Comparison of ENCODE assay signal across 8 cellular contexts in the genomic region with DNA sequence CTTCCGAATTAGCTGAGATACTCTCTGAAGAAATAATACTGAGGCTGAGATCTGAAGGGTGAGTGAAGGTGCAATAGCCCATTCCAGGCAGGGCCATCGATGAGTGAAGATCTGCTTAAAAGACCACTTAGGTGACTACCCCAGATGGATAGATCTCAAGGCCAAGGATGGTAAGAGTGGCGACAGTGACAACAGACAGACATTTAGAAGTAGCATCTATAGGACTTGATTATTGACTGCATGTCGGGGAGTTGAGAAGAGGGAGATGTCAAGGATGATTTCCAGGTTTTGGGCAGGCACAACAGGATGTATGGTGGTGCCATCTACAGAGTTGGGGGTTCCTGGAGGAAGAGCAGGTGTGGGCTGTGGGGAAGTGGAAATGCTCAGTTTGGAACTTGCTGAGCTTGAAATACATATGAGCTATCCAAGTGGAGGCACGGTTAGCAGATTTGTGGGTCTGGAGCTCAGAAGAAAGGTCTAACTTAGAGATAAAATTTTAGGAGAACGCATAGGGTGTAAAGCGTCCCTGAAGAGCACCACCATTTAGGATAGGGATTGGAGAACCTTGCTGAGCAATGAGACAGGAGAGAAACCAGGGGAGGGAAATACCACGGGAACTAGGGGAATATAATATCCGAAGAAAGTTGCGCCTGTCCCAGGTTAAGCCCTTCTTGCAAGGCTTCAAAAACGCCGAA. TPM values are rescaled to one million over a fixed set of nuclear protein-coding genes. Genes with fewer than 3 reads are reported as not detected.
DNase-seq lines count a peak whose midpoint lies in the region; ATAC-seq and TF ChIP-seq lines count a peak whose summit lies in the region.

No MANE protein-coding gene starts in this region.

- peak overlapping the region; percentile 82 to 100 (median 100) for H3K27ac Mint-ChIP-seq in CD8-positive, alpha-beta memory T cell
- peak overlapping the region; percentile 93 for H3K27ac Mint-ChIP-seq in central memory CD8-positive, alpha-beta T cell (ENCODE audit: low read depth)

- no peak for TF ChIP-seq CTCF in OCI-LY7 (conservative IDR thresholded peaks at IDR 0.05; ENCODE audit: low read length)
- no peak for TF ChIP-seq CTCF in left lung (IDR thresholded peaks at IDR 0.05)
- no peak for TF ChIP-seq CTCF in thoracic aorta (IDR thresholded peaks at IDR 0.05)

- H3K27me3 ChIP-seq in CD8-positive, alpha-beta memory T cell (ENCODE audit: insufficient read depth, low read length, poor library complexity, severe bottlenecking): no peaks in the 10 kb centered on the region
- H3K27me3 ChIP-seq in left lung (no peaks in the 10 kb centered on the region), thoracic aorta (replicated peaks; ENCODE audit: insufficient read depth) (no peaks in the 10 kb centered on the region)

- peak overlapping the region; percentile 100 for H3K27ac ChIP-seq in CD8-positive, alpha-beta memory T cell (ENCODE audit: low read depth, low read length)
- H3K27ac ChIP-seq in OCI-LY7 (ENCODE audit: low read depth, low read length, poor library complexity, severe bottlenecking) (peak overlapping the region; percentile 54), left lung (peak overlapping the region; percentile 90 to 97), thoracic aorta (peak overlapping the region; percentile 90 to 91)

- POLR2A ChIA-PET in CD8-positive, alpha-beta memory T cell (lab: Charles Lee): interaction anchor here (0.9 to 2.8 kb wide), 2 partner anchors 27 to 30 kb away, joined by 4 to 39 read pairs; partner anchors contain the start of genes ANKRD37 and LRP2BP
- POLR2A ChIA-PET in OCI-LY7 (lab: Charles Lee): interaction anchor here (0.6 to 4.2 kb wide), 18 partner anchors 9 to 766 kb away, joined by 3 to 33 read pairs (median 4); partner anchors contain the start of genes ANKRD37, LRP2BP and SNX25

- H3K36me3 ChIP-seq in CD8-positive, alpha-beta memory T cell (ENCODE audit: insufficient read depth, low read length): no peaks in the 10 kb centered on the region
- peaks cover 23% of the 10 kb centered on the region for H3K36me3 ChIP-seq in OCI-LY7 (ENCODE audit: insufficient read depth, low read length)
- no peaks in the 10 kb centered on the region for H3K36me3 ChIP-seq in left lung
- no peaks in the 10 kb centered on the region for H3K36me3 ChIP-seq in thoracic aorta

- peaks cover 0 to 11% of the 10 kb centered on the region in 2 donors for H3K27me3 Mint-ChIP-seq in CD8-positive, alpha-beta memory T cell
- H3K27me3 Mint-ChIP-seq in central memory CD8-positive, alpha-beta T cell: peaks cover 6% of the 10 kb centered on the region

- no peaks in the 10 kb centered on the region for H3K9me3 Mint-ChIP-seq in CD8-positive, alpha-beta memory T cell
- H3K9me3 Mint-ChIP-seq in central memory CD8-positive, alpha-beta T cell: no peaks in the 10 kb centered on the region

- peak overlapping the region; percentile 96 for H2AFZ ChIP-seq in OCI-LY7 (ENCODE audit: low read length)

- peak; percentile 1 for ATAC-seq in GM21528 (IDR thresholded peaks at IDR 0.05; ENCODE audit: low FRiP score, unreplicated experiment)
- no peak for ATAC-seq in central memory CD8-positive, alpha-beta T cell (replicated peaks; ENCODE audit: extremely low read depth, poor library complexity, severe bottlenecking)
- peak; percentile 40 for ATAC-seq in left lung
- ATAC-seq in thoracic aorta (ENCODE audit: insufficient number of reproducible peaks, low FRiP score, low read depth): peak; percentile 18

- CTCF ChIA-PET in CD8-positive, alpha-beta memory T cell (lab: Charles Lee): interaction anchor here (2.8 to 5.2 kb wide), 2 partner anchors 28 to 173 kb away, joined by 9 to 19 read pairs; partner anchors contain the start of genes ANKRD37 and LRP2BP
- CTCF ChIA-PET in OCI-LY7 (lab: Charles Lee; ENCODE audit: unreplicated experiment): no interaction called here

- peaks cover 21% of the 10 kb centered on the region for H3K4me1 ChIP-seq in CD8-positive, alpha-beta memory T cell (ENCODE audit: insufficient read depth, low read length)
- H3K4me1 ChIP-seq in OCI-LY7 (ENCODE audit: insufficient read depth, low read length, poor library complexity, severe bottlenecking) (peaks cover 18% of the 10 kb centered on the region), left lung (peaks cover 3 to 23% of the 10 kb centered on the region in 2 donors), thoracic aorta (ENCODE audit: control insufficient read depth in 1 of 2, low read depth in 2 of 2) (peaks cover 22 to 46% of the 10 kb centered on the region in 2 donors)

- H3K4me3 Mint-ChIP-seq in CD8-positive, alpha-beta memory T cell: peak overlapping the region; percentile 81 to 99 (median 91)
- peak overlapping the region; percentile 82 for H3K4me3 Mint-ChIP-seq in central memory CD8-positive, alpha-beta T cell

- peaks cover 15% of the 10 kb centered on the region for H3K79me2 ChIP-seq in OCI-LY7 (ENCODE audit: insufficient read depth, low read depth, low read length)

- peak overlapping the region; percentile 99 for H3K4me2 ChIP-seq in OCI-LY7 (ENCODE audit: low read length)

- TSS peak; percentile 73 for BruUV-seq in OCI-LY7 (replicated peaks; lab: Mats Ljungman, UMichigan)

- H3K9me2 ChIP-seq in OCI-LY7 (ENCODE audit: insufficient read depth, low read length): no peaks in the 10 kb centered on the region

- peaks cover 32 to 43% (median 43%) of the 10 kb centered on the region in 3 donors for H3K4me1 Mint-ChIP-seq in CD8-positive, alpha-beta memory T cell
- H3K4me1 Mint-ChIP-seq in central memory CD8-positive, alpha-beta T cell: peaks cover 35% of the 10 kb centered on the region

- intact Hi-C loops in OCI-LY7 (cut with micrococcal nuclease; ENCODE audit: unreplicated experiment) (loop anchor here (5.0 kb wide), 1 partner anchor 172 kb away; no protein-coding TSS in a partner anchor), left lung (cut with DNase I) (no loop called here)

- H3K36me3 Mint-ChIP-seq in CD8-positive, alpha-beta memory T cell: peaks cover 6 to 26% (median 9%) of the 10 kb centered on the region in 3 donors
- H3K36me3 Mint-ChIP-seq in central memory CD8-positive, alpha-beta T cell (ENCODE audit: insufficient read depth): peaks cover 16% of the 10 kb centered on the region

- peak overlapping the region; percentile 94 for H3K4me3 ChIP-seq in CD8-positive, alpha-beta memory T cell (ENCODE audit: low read length)
- H3K4me3 ChIP-seq in OCI-LY7 (ENCODE audit: low read depth, low read length, poor library complexity, severe bottlenecking) (peak overlapping the region; percentile 88), left lung (peak overlapping the region; percentile 59 to 76), thoracic aorta (peak overlapping the region; percentile 79)

- DNase-seq in CD8-positive, alpha-beta memory T cell: peak in 2 of 5 donors; percentile 20 to 26
- DNase-seq in OCI-LY7 (ENCODE audit: low spot score) (peak; percentile 26), left lung (no peak), thoracic aorta (ENCODE audit: low spot score) (no peak), germinal center (ENCODE audit: low spot score) (no peak), H4 (ENCODE audit: low spot score) (no peak)
- DNase-seq in central memory CD8-positive, alpha-beta T cell (ENCODE audit: low spot score in 2 of 2): no peak

- no peaks in the 10 kb centered on the region for H4K20me1 ChIP-seq in OCI-LY7 (ENCODE audit: insufficient read depth, low read length)

- no peaks in the 10 kb centered on the region for H3K9me3 ChIP-seq in CD8-positive, alpha-beta memory T cell (ENCODE audit: low read length)
- H3K9me3 ChIP-seq in OCI-LY7 (ENCODE audit: low read length) (no peaks in the 10 kb centered on the region), left lung (no peaks in the 10 kb centered on the region), thoracic aorta (no peaks in the 10 kb centered on the region)

RNA-seq across cellular contexts. Expression of gene UFSP2, which starts 0.7 kb away (rescaled TPM):
- 10 to 100 TPM; 19.5 to 19.8 TPM for total RNA-seq in CD8-positive, alpha-beta memory T cell
- 48.9 TPM for polyA plus RNA-seq in CD8-positive, alpha-beta memory T cell
- 14.0 and 17.3 TPM in 2 replicates for total RNA-seq in OCI-LY7 (2014; rRNA removed; shearing (Covaris generic))
- total RNA-seq in OCI-LY7 (2022) (30.9 and 37.6 TPM in 2 replicates), left lung (10 to 100 TPM; 20.1 to 28.4 TPM), thoracic aorta (10 to 100 TPM; 35.1 to 44.7 TPM)
- 38.9 and 39.7 TPM in 2 replicates for total RNA-seq in H4 (2014; rRNA removed; shearing (Covaris generic))

RNA-seq across cellular contexts. Expression of gene ANKRD37, which starts 28.4 kb away (rescaled TPM):
- total RNA-seq in CD8-positive, alpha-beta memory T cell: 10 to 100 TPM; 14.5 to 16.1 TPM
- 16.1 TPM for polyA plus RNA-seq in CD8-positive, alpha-beta memory T cell
- 3.8 and 6.3 TPM in 2 replicates for total RNA-seq in OCI-LY7 (2014; rRNA removed; shearing (Covaris generic))
- total RNA-seq in OCI-LY7 (2022) (6.4 and 14.1 TPM in 2 replicates), left lung (1 to 10 TPM; 5.2 to 8.2 TPM), thoracic aorta (10 to 100 TPM; 15.7 to 24.2 TPM)
- total RNA-seq in H4 (2014; rRNA removed; shearing (Covaris generic)): 6.4 and 9.5 TPM in 2 replicates

RNA-seq across cellular contexts. Expression of gene LRP2BP, which starts 29.3 kb away (rescaled TPM):
- under 1 TPM; 0.35 to 0.42 TPM for total RNA-seq in CD8-positive, alpha-beta memory T cell
- 0.59 TPM for polyA plus RNA-seq in CD8-positive, alpha-beta memory T cell
- total RNA-seq in OCI-LY7 (2014; rRNA removed; shearing (Covaris generic)): 0.60 and 1.1 TPM in 2 replicates
- 1.0 and 1.4 TPM in 2 replicates for total RNA-seq in OCI-LY7 (2022)
- under 1 TPM; 0.47 to 0.79 TPM for total RNA-seq in left lung
- total RNA-seq in thoracic aorta: 1 to 10 TPM; 4.4 to 7.6 TPM
- total RNA-seq in H4 (2014; rRNA removed; shearing (Covaris generic)): 0.35 and 0.39 TPM in 2 replicates

RNA-seq across cellular contexts. Expression of gene CCDC110, which starts 46.5 kb away (rescaled TPM):
- not detected for total RNA-seq in CD8-positive, alpha-beta memory T cell
- not detected for polyA plus RNA-seq in CD8-positive, alpha-beta memory T cell
- total RNA-seq in OCI-LY7 (2014; rRNA removed; shearing (Covaris generic)): 1.2 and 1.7 TPM in 2 replicates
- total RNA-seq in OCI-LY7 (2022): 12.0 and 14.0 TPM in 2 replicates
- 1 to 10 TPM; 1.3 to 2.1 TPM for total RNA-seq in left lung
- total RNA-seq in thoracic aorta: 1 to 10 TPM in 1 of 2 donors, under 1 TPM in 1; 0.35 to 6.2 TPM
- total RNA-seq in H4 (2014; rRNA removed; shearing (Covaris generic)): 0.12 TPM in 1 of 2 replicates, not detected in the other
